ENCODE assay signal across 1 cellular context in the genomic region with DNA sequence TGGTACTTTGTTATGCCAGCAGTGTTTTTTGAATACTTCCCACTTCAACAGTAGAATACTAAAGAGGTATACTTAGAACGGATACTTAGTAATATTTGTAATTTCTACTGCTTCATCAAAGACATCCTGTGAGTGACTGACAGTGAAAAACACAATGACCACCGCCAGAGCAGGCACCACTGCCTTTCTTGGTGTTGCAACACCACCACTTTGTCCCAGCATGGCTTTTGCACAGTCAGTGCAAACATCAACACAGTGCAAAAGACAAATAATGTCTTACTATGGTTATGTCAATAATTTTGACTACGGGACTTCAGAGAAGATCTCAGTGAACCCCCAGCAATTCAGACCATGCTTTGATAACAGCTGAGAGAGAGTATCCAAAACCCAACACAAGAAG.
TF ChIP-seq lines count a peak whose summit lies in the region.

No MANE protein-coding gene starts in this region.

TF ChIP-seq in HepG2, 621 proteins besides CTCF, POLR2A, EP300 and RAD21 (continued from another document and continues in another):
- TF ChIP-seq, protein P1, sequence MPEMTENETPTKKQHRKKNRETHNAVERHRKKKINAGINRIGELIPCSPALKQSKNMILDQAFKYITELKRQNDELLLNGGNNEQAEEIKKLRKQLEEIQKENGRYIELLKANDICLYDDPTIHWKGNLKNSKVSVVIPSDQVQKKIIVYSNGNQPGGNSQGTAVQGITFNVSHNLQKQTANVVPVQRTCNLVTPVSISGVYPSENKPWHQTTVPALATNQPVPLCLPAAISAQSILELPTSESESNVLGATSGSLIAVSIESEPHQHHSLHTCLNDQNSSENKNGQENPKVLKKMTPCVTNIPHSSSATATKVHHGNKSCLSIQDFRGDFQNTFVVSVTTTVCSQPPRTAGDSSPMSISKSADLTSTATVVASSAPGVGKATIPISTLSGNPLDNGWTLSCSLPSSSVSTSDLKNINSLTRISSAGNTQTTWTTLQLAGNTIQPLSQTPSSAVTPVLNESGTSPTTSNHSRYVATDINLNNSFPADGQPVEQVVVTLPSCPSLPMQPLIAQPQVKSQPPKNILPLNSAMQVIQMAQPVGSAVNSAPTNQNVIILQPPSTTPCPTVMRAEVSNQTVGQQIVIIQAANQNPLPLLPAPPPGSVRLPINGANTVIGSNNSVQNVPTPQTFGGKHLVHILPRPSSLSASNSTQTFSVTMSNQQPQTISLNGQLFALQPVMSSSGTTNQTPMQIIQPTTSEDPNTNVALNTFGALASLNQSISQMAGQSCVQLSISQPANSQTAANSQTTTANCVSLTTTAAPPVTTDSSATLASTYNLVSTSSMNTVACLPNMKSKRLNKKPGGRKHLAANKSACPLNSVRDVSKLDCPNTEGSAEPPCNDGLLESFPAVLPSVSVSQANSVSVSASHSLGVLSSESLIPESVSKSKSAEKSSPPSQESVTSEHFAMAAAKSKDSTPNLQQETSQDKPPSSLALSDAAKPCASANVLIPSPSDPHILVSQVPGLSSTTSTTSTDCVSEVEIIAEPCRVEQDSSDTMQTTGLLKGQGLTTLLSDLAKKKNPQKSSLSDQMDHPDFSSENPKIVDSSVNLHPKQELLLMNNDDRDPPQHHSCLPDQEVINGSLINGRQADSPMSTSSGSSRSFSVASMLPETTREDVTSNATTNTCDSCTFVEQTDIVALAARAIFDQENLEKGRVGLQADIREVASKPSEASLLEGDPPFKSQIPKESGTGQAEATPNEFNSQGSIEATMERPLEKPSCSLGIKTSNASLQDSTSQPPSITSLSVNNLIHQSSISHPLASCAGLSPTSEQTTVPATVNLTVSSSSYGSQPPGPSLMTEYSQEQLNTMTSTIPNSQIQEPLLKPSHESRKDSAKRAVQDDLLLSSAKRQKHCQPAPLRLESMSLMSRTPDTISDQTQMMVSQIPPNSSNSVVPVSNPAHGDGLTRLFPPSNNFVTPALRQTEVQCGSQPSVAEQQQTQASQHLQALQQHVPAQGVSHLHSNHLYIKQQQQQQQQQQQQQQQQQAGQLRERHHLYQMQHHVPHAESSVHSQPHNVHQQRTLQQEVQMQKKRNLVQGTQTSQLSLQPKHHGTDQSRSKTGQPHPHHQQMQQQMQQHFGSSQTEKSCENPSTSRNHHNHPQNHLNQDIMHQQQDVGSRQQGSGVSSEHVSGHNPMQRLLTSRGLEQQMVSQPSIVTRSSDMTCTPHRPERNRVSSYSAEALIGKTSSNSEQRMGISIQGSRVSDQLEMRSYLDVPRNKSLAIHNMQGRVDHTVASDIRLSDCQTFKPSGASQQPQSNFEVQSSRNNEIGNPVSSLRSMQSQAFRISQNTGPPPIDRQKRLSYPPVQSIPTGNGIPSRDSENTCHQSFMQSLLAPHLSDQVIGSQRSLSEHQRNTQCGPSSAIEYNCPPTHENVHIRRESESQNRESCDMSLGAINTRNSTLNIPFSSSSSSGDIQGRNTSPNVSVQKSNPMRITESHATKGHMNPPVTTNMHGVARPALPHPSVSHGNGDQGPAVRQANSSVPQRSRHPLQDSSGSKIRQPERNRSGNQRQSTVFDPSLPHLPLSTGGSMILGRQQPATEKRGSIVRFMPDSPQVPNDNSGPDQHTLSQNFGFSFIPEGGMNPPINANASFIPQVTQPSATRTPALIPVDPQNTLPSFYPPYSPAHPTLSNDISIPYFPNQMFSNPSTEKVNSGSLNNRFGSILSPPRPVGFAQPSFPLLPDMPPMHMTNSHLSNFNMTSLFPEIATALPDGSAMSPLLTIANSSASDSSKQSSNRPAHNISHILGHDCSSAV (CRISPR knock-in tag; IDR thresholded peaks at IDR 0.05; ENCODE audit: borderline replicate concordance): no peak
- TF ChIP-seq ZNF3 (CRISPR knock-in tag; IDR thresholded peaks at IDR 0.05): peak; percentile 90
- no peak for TF ChIP-seq RBM39 (IDR thresholded peaks at IDR 0.05; ENCODE audit: low read depth, low read length, poor library complexity, severe bottlenecking)
- 0 out of 2 replicates have a peak, but pooled peaks have one; percentile 24 for TF ChIP-seq FOXK2 (IDR thresholded peaks at IDR 0.05)
- TF ChIP-seq ZNF143 (CRISPR knock-in tag; IDR thresholded peaks at IDR 0.05): no peak
- no peak for TF ChIP-seq ZFAT (CRISPR knock-in tag; conservative IDR thresholded peaks at IDR 0.05)
- TF ChIP-seq, protein P2, sequence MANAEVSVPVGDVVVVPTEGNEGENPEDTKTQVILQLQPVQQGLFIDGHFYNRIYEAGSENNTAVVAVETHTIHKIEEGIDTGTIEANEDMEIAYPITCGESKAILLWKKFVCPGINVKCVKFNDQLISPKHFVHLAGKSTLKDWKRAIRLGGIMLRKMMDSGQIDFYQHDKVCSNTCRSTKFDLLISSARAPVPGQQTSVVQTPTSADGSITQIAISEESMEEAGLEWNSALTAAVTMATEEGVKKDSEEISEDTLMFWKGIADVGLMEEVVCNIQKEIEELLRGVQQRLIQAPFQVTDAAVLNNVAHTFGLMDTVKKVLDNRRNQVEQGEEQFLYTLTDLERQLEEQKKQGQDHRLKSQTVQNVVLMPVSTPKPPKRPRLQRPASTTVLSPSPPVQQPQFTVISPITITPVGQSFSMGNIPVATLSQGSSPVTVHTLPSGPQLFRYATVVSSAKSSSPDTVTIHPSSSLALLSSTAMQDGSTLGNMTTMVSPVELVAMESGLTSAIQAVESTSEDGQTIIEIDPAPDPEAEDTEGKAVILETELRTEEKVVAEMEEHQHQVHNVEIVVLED (CRISPR knock-in tag; IDR thresholded peaks at IDR 0.05; ENCODE audit: borderline replicate concordance): no peak
- TF ChIP-seq KLF15 (CRISPR knock-in tag; IDR thresholded peaks at IDR 0.05; ENCODE audit: borderline replicate concordance): no peak
- no peak for TF ChIP-seq ZNF230 (CRISPR knock-in tag; IDR thresholded peaks at IDR 0.05)
- no peak for TF ChIP-seq DNMT3B (CRISPR knock-in tag; conservative IDR thresholded peaks at IDR 0.05)
- TF ChIP-seq ZNF34 (CRISPR knock-in tag; IDR thresholded peaks at IDR 0.05; ENCODE audit: borderline replicate concordance): no peak
- no peak for TF ChIP-seq ZBTB46 (CRISPR knock-in tag; IDR thresholded peaks at IDR 0.05; ENCODE audit: borderline replicate concordance)
- TF ChIP-seq RXRA (CRISPR knock-in tag; IDR thresholded peaks at IDR 0.05): no peak; the same call in 1 of the 2 replicates
- no peak for TF ChIP-seq RNF2 (conservative IDR thresholded peaks at IDR 0.05; ENCODE audit: low read depth)
- peak; percentile 88; the same call in 1 of the 2 replicates for TF ChIP-seq FOXK1 (CRISPR knock-in tag; IDR thresholded peaks at IDR 0.05; ENCODE audit: borderline replicate concordance, low read depth)
- TF ChIP-seq, protein P3, sequence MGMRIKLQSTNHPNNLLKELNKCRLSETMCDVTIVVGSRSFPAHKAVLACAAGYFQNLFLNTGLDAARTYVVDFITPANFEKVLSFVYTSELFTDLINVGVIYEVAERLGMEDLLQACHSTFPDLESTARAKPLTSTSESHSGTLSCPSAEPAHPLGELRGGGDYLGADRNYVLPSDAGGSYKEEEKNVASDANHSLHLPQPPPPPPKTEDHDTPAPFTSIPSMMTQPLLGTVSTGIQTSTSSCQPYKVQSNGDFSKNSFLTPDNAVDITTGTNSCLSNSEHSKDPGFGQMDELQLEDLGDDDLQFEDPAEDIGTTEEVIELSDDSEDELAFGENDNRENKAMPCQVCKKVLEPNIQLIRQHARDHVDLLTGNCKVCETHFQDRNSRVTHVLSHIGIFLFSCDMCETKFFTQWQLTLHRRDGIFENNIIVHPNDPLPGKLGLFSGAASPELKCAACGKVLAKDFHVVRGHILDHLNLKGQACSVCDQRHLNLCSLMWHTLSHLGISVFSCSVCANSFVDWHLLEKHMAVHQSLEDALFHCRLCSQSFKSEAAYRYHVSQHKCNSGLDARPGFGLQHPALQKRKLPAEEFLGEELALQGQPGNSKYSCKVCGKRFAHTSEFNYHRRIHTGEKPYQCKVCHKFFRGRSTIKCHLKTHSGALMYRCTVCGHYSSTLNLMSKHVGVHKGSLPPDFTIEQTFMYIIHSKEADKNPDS (CRISPR knock-in tag; IDR thresholded peaks at IDR 0.05): no peak
- TF ChIP-seq, protein P4, sequence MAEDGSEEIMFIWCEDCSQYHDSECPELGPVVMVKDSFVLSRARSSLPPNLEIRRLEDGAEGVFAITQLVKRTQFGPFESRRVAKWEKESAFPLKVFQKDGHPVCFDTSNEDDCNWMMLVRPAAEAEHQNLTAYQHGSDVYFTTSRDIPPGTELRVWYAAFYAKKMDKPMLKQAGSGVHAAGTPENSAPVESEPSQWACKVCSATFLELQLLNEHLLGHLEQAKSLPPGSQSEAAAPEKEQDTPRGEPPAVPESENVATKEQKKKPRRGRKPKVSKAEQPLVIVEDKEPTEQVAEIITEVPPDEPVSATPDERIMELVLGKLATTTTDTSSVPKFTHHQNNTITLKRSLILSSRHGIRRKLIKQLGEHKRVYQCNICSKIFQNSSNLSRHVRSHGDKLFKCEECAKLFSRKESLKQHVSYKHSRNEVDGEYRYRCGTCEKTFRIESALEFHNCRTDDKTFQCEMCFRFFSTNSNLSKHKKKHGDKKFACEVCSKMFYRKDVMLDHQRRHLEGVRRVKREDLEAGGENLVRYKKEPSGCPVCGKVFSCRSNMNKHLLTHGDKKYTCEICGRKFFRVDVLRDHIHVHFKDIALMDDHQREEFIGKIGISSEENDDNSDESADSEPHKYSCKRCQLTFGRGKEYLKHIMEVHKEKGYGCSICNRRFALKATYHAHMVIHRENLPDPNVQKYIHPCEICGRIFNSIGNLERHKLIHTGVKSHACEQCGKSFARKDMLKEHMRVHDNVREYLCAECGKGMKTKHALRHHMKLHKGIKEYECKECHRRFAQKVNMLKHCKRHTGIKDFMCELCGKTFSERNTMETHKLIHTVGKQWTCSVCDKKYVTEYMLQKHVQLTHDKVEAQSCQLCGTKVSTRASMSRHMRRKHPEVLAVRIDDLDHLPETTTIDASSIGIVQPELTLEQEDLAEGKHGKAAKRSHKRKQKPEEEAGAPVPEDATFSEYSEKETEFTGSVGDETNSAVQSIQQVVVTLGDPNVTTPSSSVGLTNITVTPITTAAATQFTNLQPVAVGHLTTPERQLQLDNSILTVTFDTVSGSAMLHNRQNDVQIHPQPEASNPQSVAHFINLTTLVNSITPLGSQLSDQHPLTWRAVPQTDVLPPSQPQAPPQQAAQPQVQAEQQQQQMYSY (CRISPR knock-in tag; IDR thresholded peaks at IDR 0.05): no peak
- no peak for TF ChIP-seq ZNF180 (CRISPR knock-in tag; IDR thresholded peaks at IDR 0.05; ENCODE audit: borderline replicate concordance, low read depth)
- peak; percentile 22; the same call in 1 of the 2 replicates for TF ChIP-seq MYC (CRISPR knock-in tag; IDR thresholded peaks at IDR 0.05; ENCODE audit: borderline replicate concordance)
- no peak for TF ChIP-seq CENPX (CRISPR knock-in tag; IDR thresholded peaks at IDR 0.05)
- TF ChIP-seq ZBTB21 (CRISPR knock-in tag; IDR thresholded peaks at IDR 0.05): no peak
- TF ChIP-seq ATF7-NPFF (CRISPR knock-in tag; IDR thresholded peaks at IDR 0.05; ENCODE audit: low read depth): no peak
- TF ChIP-seq, protein P5, sequence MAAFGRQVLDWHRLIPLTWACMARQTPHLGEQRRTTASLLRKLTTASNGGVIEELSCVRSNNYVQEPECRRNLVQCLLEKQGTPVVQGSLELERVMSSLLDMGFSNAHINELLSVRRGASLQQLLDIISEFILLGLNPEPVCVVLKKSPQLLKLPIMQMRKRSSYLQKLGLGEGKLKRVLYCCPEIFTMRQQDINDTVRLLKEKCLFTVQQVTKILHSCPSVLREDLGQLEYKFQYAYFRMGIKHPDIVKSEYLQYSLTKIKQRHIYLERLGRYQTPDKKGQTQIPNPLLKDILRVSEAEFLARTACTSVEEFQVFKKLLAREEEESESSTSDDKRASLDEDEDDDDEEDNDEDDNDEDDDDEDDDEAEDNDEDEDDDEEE (CRISPR knock-in tag; IDR thresholded peaks at IDR 0.05): no peak
- TF ChIP-seq, protein P6, sequence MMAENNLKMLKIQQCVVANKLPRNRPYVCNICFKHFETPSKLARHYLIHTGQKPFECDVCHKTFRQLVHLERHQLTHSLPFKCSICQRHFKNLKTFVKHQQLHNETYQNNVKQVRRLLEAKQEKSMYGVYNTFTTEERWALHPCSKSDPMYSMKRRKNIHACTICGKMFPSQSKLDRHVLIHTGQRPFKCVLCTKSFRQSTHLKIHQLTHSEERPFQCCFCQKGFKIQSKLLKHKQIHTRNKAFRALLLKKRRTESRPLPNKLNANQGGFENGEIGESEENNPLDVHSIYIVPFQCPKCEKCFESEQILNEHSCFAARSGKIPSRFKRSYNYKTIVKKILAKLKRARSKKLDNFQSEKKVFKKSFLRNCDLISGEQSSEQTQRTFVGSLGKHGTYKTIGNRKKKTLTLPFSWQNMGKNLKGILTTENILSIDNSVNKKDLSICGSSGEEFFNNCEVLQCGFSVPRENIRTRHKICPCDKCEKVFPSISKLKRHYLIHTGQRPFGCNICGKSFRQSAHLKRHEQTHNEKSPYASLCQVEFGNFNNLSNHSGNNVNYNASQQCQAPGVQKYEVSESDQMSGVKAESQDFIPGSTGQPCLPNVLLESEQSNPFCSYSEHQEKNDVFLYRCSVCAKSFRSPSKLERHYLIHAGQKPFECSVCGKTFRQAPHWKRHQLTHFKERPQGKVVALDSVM (CRISPR knock-in tag; IDR thresholded peaks at IDR 0.05): no peak
- TF ChIP-seq ZNF546 (CRISPR knock-in tag; conservative IDR thresholded peaks at IDR 0.05): no peak
- no peak for TF ChIP-seq CHCHD3 (CRISPR knock-in tag; IDR thresholded peaks at IDR 0.05)
- TF ChIP-seq PLRG1 (conservative IDR thresholded peaks at IDR 0.05): no peak
